13 cellular contexts compared by ENCODE assay signal in the genomic region with DNA sequence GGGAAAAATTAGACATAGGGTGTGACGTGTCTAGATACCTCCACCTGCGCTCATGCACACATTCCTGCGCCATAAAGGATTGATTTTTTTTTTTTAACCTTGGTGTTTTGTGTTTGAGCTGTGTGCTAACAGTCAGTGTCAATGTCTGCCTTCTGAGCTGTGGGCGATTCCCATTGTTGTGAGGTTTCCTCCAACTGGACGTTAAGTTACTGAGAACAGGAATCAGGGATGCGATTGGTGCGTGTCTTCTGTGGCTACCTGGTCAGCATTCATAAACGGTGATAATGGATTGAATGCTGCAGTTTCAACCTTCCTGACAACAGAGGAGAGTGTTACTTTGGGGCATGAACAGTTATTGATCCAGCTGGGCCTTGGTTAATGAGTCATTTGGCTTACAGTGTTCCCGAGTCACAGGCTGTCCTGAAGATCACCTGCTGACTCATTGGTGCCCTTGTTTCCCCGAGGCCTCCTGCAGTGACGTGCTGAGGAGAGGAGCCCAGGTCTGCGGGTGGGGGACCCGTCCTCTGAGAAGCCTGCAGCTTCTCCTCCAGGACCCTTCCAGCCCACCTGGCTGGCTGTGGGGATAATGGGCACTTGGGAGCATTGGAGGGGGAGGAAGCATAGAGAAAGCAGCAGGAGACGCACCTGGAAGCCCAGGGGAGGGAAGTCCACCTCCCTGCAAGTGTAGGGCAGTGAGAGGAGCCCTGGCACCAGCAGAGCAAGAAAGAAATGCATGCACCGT. TPM values are rescaled to one million over a fixed set of nuclear protein-coding genes. Genes with fewer than 3 reads are reported as not detected.
A peak's percentile ranks its signal among the peaks of the same experiment; 100 is the strongest.
DNase-seq lines count a peak whose midpoint lies in the region; ATAC-seq and FAIRE-seq lines count a peak whose summit lies in the region.
"Had no signal": no experiment of that assay in that cellular context is flagged by ENCODE, and none has a peak within 500 bp of the region (broad histone marks: within the 10 kb centered on the region; RNA-seq: fewer than 3 reads in every experiment).

No MANE protein-coding gene starts in this region.

- no peak for DNase-seq in activated T-cell treated with anti-CD3 and anti-CD28 coated beads, Interleukin-2, amount 50 U/mL, for 72 hours
- DNase-seq in activated T-cell treated with anti-CD3 and anti-CD28 coated beads, Interleukin-2, amount 50 U/mL, for 1 hour: no peak
- DNase-seq in RCC 7860 (ENCODE audit: low spot score) (peak; percentile 19), AML-193 (lab: John Stamatoyannopoulos, UW) (no peak), NCI-H748 treated with DMSO at 0.1 percent for 48 hours (lab: John Stamatoyannopoulos, UW) (no peak), globus pallidus (ENCODE audit: low spot score) (no peak)
- DNase-seq in stimulated activated effector memory CD8-positive, alpha-beta T cell treated with anti-CD3 and anti-CD28 coated beads, Interleukin-12 subunit alpha, Interleukin-12 subunit beta, amount 100 ng/mL, for 72 hours (ENCODE audit: low spot score in 2 of 2): no peak
- DNase-seq: activated T-cell treated with anti-CD3 and anti-CD28 coated beads, Interleukin-2, amount 50 U/mL, for 4 hours; lower lobe of right lung; NCI-H187; stimulated activated naive CD4-positive, alpha-beta T cell treated with Interleukin-2 at 50 U/mL for 16 hours had no signal

- H3K36me3 Mint-ChIP-seq in activated T-cell treated with anti-CD3 and anti-CD28 coated beads, Interleukin-2, amount 50 U/mL, for 72 hours (ENCODE audit: insufficient read depth in 2 of 2): peaks cover 0 to 2% of the 10 kb centered on the region in 2 donors
- peaks cover 59% of the 10 kb centered on the region for H3K36me3 Mint-ChIP-seq in stimulated activated effector memory CD8-positive, alpha-beta T cell treated with anti-CD3 and anti-CD28 coated beads, Interleukin-12 subunit alpha, Interleukin-12 subunit beta, amount 100 ng/mL, for 72 hours

- H3K27ac Mint-ChIP-seq in activated T-cell treated with anti-CD3 and anti-CD28 coated beads, Interleukin-2, amount 50 U/mL, for 72 hours: no peak overlapping the region
- H3K27ac Mint-ChIP-seq in stimulated activated effector memory CD8-positive, alpha-beta T cell treated with anti-CD3 and anti-CD28 coated beads, Interleukin-12 subunit alpha, Interleukin-12 subunit beta, amount 100 ng/mL, for 72 hours: peak overlapping the region; percentile 86

- H3K4me3 Mint-ChIP-seq in activated T-cell treated with anti-CD3 and anti-CD28 coated beads, Interleukin-2, amount 50 U/mL, for 72 hours: no peak overlapping the region
- no peak overlapping the region for H3K4me3 Mint-ChIP-seq in stimulated activated effector memory CD8-positive, alpha-beta T cell treated with anti-CD3 and anti-CD28 coated beads, Interleukin-12 subunit alpha, Interleukin-12 subunit beta, amount 100 ng/mL, for 72 hours
- H3K4me3 Mint-ChIP-seq: activated T-cell treated with anti-CD3 and anti-CD28 coated beads, Interleukin-2, amount 50 U/mL, for 4 hours had no signal

- peak; percentile 56 to 70 for ATAC-seq in activated T-cell treated with anti-CD3 and anti-CD28 coated beads, Interleukin-2, amount 50 U/mL, for 72 hours (replicated peaks in 1 of 2)
- ATAC-seq in esophagus mucosa: peak; percentile 72
- peak; percentile 82 for ATAC-seq in stimulated activated effector memory CD8-positive, alpha-beta T cell treated with anti-CD3 and anti-CD28 coated beads, Interleukin-12 subunit alpha, Interleukin-12 subunit beta, amount 100 ng/mL, for 72 hours
- ATAC-seq: lower lobe of right lung had no signal

- peaks cover 40% of the 10 kb centered on the region for H3K4me1 Mint-ChIP-seq in activated T-cell treated with anti-CD3 and anti-CD28 coated beads, Interleukin-2, amount 50 U/mL, for 72 hours (ENCODE audit: low read depth)
- H3K4me1 Mint-ChIP-seq in stimulated activated effector memory CD8-positive, alpha-beta T cell treated with anti-CD3 and anti-CD28 coated beads, Interleukin-12 subunit alpha, Interleukin-12 subunit beta, amount 100 ng/mL, for 72 hours: peaks cover 45% of the 10 kb centered on the region

- H3K9me3 Mint-ChIP-seq in activated T-cell treated with anti-CD3 and anti-CD28 coated beads, Interleukin-2, amount 50 U/mL, for 72 hours: no peaks in the 10 kb centered on the region
- H3K9me3 Mint-ChIP-seq in stimulated activated effector memory CD8-positive, alpha-beta T cell treated with anti-CD3 and anti-CD28 coated beads, Interleukin-12 subunit alpha, Interleukin-12 subunit beta, amount 100 ng/mL, for 72 hours: no peaks in the 10 kb centered on the region
- H3K9me3 Mint-ChIP-seq: activated T-cell treated with anti-CD3 and anti-CD28 coated beads, Interleukin-2, amount 50 U/mL, for 4 hours had no signal

- H3K27me3 Mint-ChIP-seq in activated T-cell treated with anti-CD3 and anti-CD28 coated beads, Interleukin-2, amount 50 U/mL, for 72 hours (ENCODE audit: low read depth): no peaks in the 10 kb centered on the region

- no peak for FAIRE-seq in RCC 7860 (lab: Jason Lieb, UNC)
- FAIRE-seq: endometrium had no signal

RNA-seq across cellular contexts. Expression of a gene that starts 25.8 kb away (rescaled TPM):
- total RNA-seq in activated T-cell treated with anti-CD3 and anti-CD28 coated beads, Interleukin-2, amount 50 U/mL, for 72 hours: 1 to 10 TPM in 1 of 2 donors, under 1 TPM in 1; 0.65 to 2.1 TPM
- 1.4 TPM for total RNA-seq in esophagus mucosa
